8 cellular contexts compared by ENCODE assay signal in genomic region chr13:24727731-24728601, GRCh38. TPM values are rescaled to one million over a fixed set of nuclear protein-coding genes. Genes with fewer than 3 reads are reported as not detected.
DNase-seq lines count a peak whose midpoint lies in the region; ATAC-seq and TF ChIP-seq lines count a peak whose summit lies in the region.

No MANE protein-coding gene starts in this region.

- CTCF ChIA-PET in Calu3 (lab: Charles Lee), result interaction anchor here (0.7 to 1.5 kb wide), 6 partner anchors 25 to 597 kb away, joined by 3 to 10 read pairs (median 8); no protein-coding TSS in a partner anchor

- H3K4me3 Mint-ChIP-seq in Calu3 (ENCODE audit: low read depth, unreplicated experiment), result no peak overlapping the region
- no peak overlapping the region for H3K4me3 Mint-ChIP-seq in naive thymus-derived CD8-positive, alpha-beta T cell
- H3K4me3 Mint-ChIP-seq in stimulated activated naive CD8-positive, alpha-beta T cell treated with anti-CD3 and anti-CD28 coated beads, Interleukin-15, amount 100 ng/mL, for 72 hours, result no peak overlapping the region

- intact Hi-C loops in Calu3 (cut with micrococcal nuclease; ENCODE audit: unreplicated experiment), result loop anchor here (1.0 to 5.0 kb wide), 3 partner anchors 45 to 411 kb away; no protein-coding TSS in a partner anchor

- no peak overlapping the region for H3K27ac Mint-ChIP-seq in Calu3 (ENCODE audit: unreplicated experiment)
- peak overlapping the region in 1 of 10 donors; percentile 44 for H3K27ac Mint-ChIP-seq in naive thymus-derived CD8-positive, alpha-beta T cell
- H3K27ac Mint-ChIP-seq in stimulated activated naive CD8-positive, alpha-beta T cell treated with anti-CD3 and anti-CD28 coated beads, Interleukin-15, amount 100 ng/mL, for 72 hours, result no peak overlapping the region

- no peaks in the 10 kb centered on the region for H3K36me3 Mint-ChIP-seq in Calu3 (ENCODE audit: insufficient read depth, unreplicated experiment)
- peaks cover 0 to 5% (median 4%) of the 10 kb centered on the region in 3 donors for H3K36me3 Mint-ChIP-seq in naive thymus-derived CD8-positive, alpha-beta T cell

- DNase-seq in Calu3, result peak; percentile 66
- DNase-seq in HL-60 (ENCODE audit: low read depth in 1 of 2, low spot score in 1 of 2), result peak; percentile 60 to 82
- peak; percentile 50 for DNase-seq in NOMO-1 treated with dmso at 0.1 percent for 144 hours (lab: John Stamatoyannopoulos, UW; ENCODE audit: unreplicated experiment)
- DNase-seq in activated CD8-positive, alpha-beta memory T cell treated with anti-CD3 and anti-CD28 coated beads, Interleukin-2, amount 50 U/mL, for 4 hours, result peak; percentile 63
- DNase-seq in epithelial cell of prostate (ENCODE audit: low read depth, low spot score), result peak; percentile 31
- DNase-seq in naive thymus-derived CD8-positive, alpha-beta T cell, result peak; percentile 47 to 88 (median 70)
- peak; percentile 62 to 72 for DNase-seq in stimulated activated naive CD8-positive, alpha-beta T cell treated with anti-CD3 and anti-CD28 coated beads, Interleukin-15, amount 100 ng/mL, for 72 hours

- H3K27me3 Mint-ChIP-seq in Calu3 (ENCODE audit: unreplicated experiment), result peaks cover 43% of the 10 kb centered on the region
- H3K27me3 Mint-ChIP-seq in naive thymus-derived CD8-positive, alpha-beta T cell, result peaks cover 0 to 8% (median 3%) of the 10 kb centered on the region in 5 donors
- H3K27me3 Mint-ChIP-seq in stimulated activated naive CD8-positive, alpha-beta T cell treated with anti-CD3 and anti-CD28 coated beads, Interleukin-15, amount 100 ng/mL, for 72 hours, result peaks cover 14% of the 10 kb centered on the region

- no peaks in the 10 kb centered on the region for H3K4me1 Mint-ChIP-seq in Calu3 (ENCODE audit: low read depth, unreplicated experiment)
- H3K4me1 Mint-ChIP-seq in naive thymus-derived CD8-positive, alpha-beta T cell, result peaks cover 0 to 10% (median 4%) of the 10 kb centered on the region in 4 donors
- H3K4me1 Mint-ChIP-seq in stimulated activated naive CD8-positive, alpha-beta T cell treated with anti-CD3 and anti-CD28 coated beads, Interleukin-15, amount 100 ng/mL, for 72 hours, result peaks cover 9% of the 10 kb centered on the region

- H3K27me3 ChIP-seq in HL-60 (ENCODE audit: insufficient read depth, poor library complexity, severe bottlenecking), result no peaks in the 10 kb centered on the region

- H3K27ac ChIP-seq in HL-60 (replicated peaks) (no peak overlapping the region), epithelial cell of prostate (no peak overlapping the region)

- BruUV-seq in Calu3 (replicated peaks; lab: Mats Ljungman, UMichigan), result no TSS peak

- peaks cover 2% of the 10 kb centered on the region for H3K9me3 Mint-ChIP-seq in Calu3 (ENCODE audit: low read depth, unreplicated experiment)
- peaks cover 0 to 8% (median 2%) of the 10 kb centered on the region in 9 donors for H3K9me3 Mint-ChIP-seq in naive thymus-derived CD8-positive, alpha-beta T cell
- H3K9me3 Mint-ChIP-seq in stimulated activated naive CD8-positive, alpha-beta T cell treated with anti-CD3 and anti-CD28 coated beads, Interleukin-15, amount 100 ng/mL, for 72 hours, result peaks cover 0 to 6% of the 10 kb centered on the region in 2 donors

- no peak overlapping the region for H3K4me3 ChIP-seq in HL-60 (replicated peaks; ENCODE audit: insufficient read depth, low read length)

- TF ChIP-seq CTCF in Calu3 (IDR thresholded peaks at IDR 0.05; ENCODE audit: unreplicated experiment) (no peak), HL-60 (IDR thresholded peaks at IDR 0.05; ENCODE audit: insufficient read depth, low read length) (peak; percentile 52)

- ATAC-seq in GM19467 (IDR thresholded peaks at IDR 0.05; ENCODE audit: unreplicated experiment), result peak; percentile 91
- ATAC-seq in naive thymus-derived CD8-positive, alpha-beta T cell, result peak; percentile 99 to 100
- peak; percentile 99 for ATAC-seq in stimulated activated naive CD8-positive, alpha-beta T cell treated with anti-CD3 and anti-CD28 coated beads, Interleukin-15, amount 100 ng/mL, for 72 hours

- POLR2A ChIA-PET in naive thymus-derived CD8-positive, alpha-beta T cell (lab: Charles Lee), result interaction anchor here (0.7 kb wide), 3 partner anchors 47 to 125 kb away, joined by 3 to 8 read pairs (median 5); no protein-coding TSS in a partner anchor

RNA-seq across cellular contexts. Expression of gene RNF17, which starts 36.0 kb away (rescaled TPM):
- not detected in 2 replicates for total RNA-seq in Calu3 (2022)
- not detected for total RNA-seq in naive thymus-derived CD8-positive, alpha-beta T cell
- under 1 TPM in 1 of 3 donors, not detected in 2; 0.64 TPM for polyA plus RNA-seq in naive thymus-derived CD8-positive, alpha-beta T cell

RNA-seq across cellular contexts. Expression of gene ATP12A, which starts 47.8 kb away (rescaled TPM):
- total RNA-seq in Calu3 (2022), result 0.15 and 0.40 TPM in 2 replicates
- not detected for total RNA-seq in naive thymus-derived CD8-positive, alpha-beta T cell
- polyA plus RNA-seq in naive thymus-derived CD8-positive, alpha-beta T cell, result not detected
